7 cellular contexts compared by ENCODE assay signal in the genomic region with DNA sequence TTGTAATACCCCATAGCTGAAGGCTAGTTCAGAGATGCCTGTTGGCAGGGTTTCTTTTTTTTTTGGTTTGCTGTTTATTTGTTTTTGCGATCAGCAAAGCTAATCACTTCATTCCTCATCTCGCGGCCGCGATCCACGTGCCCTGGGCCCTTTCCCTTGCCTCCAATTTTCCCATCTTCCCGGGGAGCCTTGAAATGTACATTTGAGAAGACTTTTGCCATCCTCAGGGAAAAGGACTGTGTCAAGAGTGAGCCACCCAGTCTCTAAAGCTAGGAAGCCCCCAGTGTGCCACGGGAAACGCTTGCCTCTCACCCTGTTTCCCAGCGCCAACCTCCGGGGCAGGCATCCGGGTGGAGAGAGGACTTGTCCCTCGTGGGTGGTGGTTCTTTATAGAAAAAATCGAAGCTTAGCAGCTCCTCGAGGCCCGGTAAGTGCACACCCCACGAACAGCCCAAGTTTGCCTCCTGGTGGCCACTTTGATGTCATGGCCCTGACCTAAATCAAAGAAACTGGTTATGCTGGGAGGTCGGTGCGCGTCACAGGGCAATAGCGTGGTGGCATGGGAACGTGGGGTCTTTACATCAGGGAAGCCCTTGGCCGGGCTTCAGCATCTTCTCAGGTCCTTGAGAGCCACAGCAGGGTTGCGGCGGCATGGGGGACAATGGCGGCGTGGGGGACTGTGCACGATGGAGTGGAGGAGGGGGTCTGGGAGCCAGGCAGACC. TPM values are rescaled to one million over a fixed set of nuclear protein-coding genes. Genes with fewer than 3 reads are reported as not detected.
A peak's percentile ranks its signal among the peaks of the same experiment; 100 is the strongest.
DNase-seq lines count a peak whose midpoint lies in the region; ATAC-seq, FAIRE-seq and TF ChIP-seq lines count a peak whose summit lies in the region.

No MANE protein-coding gene starts in this region.

- peaks cover 3% of the 10 kb centered on the region for H3K36me3 ChIP-seq in bronchial epithelial cell (ENCODE audit: control insufficient read depth, insufficient read depth, low read length)
- peaks cover 14 to 26% of the 10 kb centered on the region in 2 donors for H3K36me3 ChIP-seq in stomach smooth muscle (ENCODE audit: control insufficient read depth in 2 of 2, insufficient read depth in 2 of 2, low read length in 2 of 2)

- no peak for FAIRE-seq in bronchial epithelial cell (lab: Jason Lieb, UNC)

- no peaks in the 10 kb centered on the region for H3K27me3 ChIP-seq in bronchial epithelial cell (ENCODE audit: control insufficient read depth, insufficient read depth, low read length)
- peaks cover 0 to 19% of the 10 kb centered on the region in 2 donors for H3K27me3 ChIP-seq in stomach smooth muscle (ENCODE audit: control insufficient read depth in 1 of 2, insufficient read depth in 2 of 2, low read length in 2 of 2)

- DNase-seq in OCI-M1 (lab: John Stamatoyannopoulos, UW) (peak; percentile 18), bronchial epithelial cell (ENCODE audit: low read depth) (no peak), left lobe of liver (ENCODE audit: low spot score) (peak; percentile 49), NCI-H2107 treated with DMSO at 0.1 percent for 48 hours (lab: John Stamatoyannopoulos, UW; ENCODE audit: unreplicated experiment) (no peak)

- ATAC-seq in left lobe of liver (peak; percentile 88), HG02970 (IDR thresholded peaks at IDR 0.05; ENCODE audit: low FRiP score, unreplicated experiment) (no peak)

- no peaks in the 10 kb centered on the region for H3K9me3 ChIP-seq in stomach smooth muscle (ENCODE audit: control insufficient read depth in 2 of 2, low read length in 2 of 2)

- H3K4me3 ChIP-seq in bronchial epithelial cell (ENCODE audit: low read depth, low read length) (no peak overlapping the region), stomach smooth muscle (ENCODE audit: low read length in 2 of 2) (peak overlapping the region in 1 of 2 donors; percentile 15)

- TF ChIP-seq CTCF in GM12872 (IDR thresholded peaks at IDR 0.05; ENCODE audit: insufficient read depth, low read depth, low read length) = peak; percentile 41
- peak; percentile 46 for TF ChIP-seq CTCF in bronchial epithelial cell (IDR thresholded peaks at IDR 0.05; ENCODE audit: insufficient read depth, low read length, severe bottlenecking)

- peaks cover 64% of the 10 kb centered on the region for H3K4me1 ChIP-seq in stomach smooth muscle (ENCODE audit: control insufficient read depth, insufficient read depth, low read length)

- H3K27ac ChIP-seq in stomach smooth muscle (ENCODE audit: low read length) = peak overlapping the region; percentile 87

- H3K9ac ChIP-seq in stomach smooth muscle (ENCODE audit: low read length in 2 of 2) = peak overlapping the region; percentile 22 to 36

RNA-seq across cellular contexts. Expression of a gene that starts 42.0 kb away (rescaled TPM):
- total RNA-seq in bronchial epithelial cell (3.2 and 5.1 TPM in 2 replicates), left lobe of liver (2.8 TPM)

Comparison
In these comparisons a context has a peak if more than half of its experiments do, and no peak if none do; other contexts are left out.
1. DNase-seq: peak in OCI-M1 (single experiment) and left lobe of liver (single experiment); none in bronchial epithelial cell (single experiment) and NCI-H2107 treated with DMSO at 0.1 percent for 48 hours (single experiment).